In genomic region chr1:39857479-39857878, GRCh38 we compare ENCODE assay signal across 7 cellular contexts. TPM values are rescaled to one million over a fixed set of nuclear protein-coding genes. Genes with fewer than 3 reads are reported as not detected.
"Had no signal": no experiment of that assay in that cellular context is flagged by ENCODE, and none has a peak within 500 bp of the region (broad histone marks: within the 10 kb centered on the region; RNA-seq: fewer than 3 reads in every experiment).

No MANE protein-coding gene starts in this region.

- H3K4me3 ChIP-seq: GM23248, HAP-1, K562 had no signal

- H2AFZ ChIP-seq: GM23248 had no signal

- DNase-seq: GM23248, H7, IMR-90 had no signal

- ATAC-seq: HCT116, K562 had no signal

- H3K9me3 ChIP-seq: HAP-1 had no signal

- H3K27ac ChIP-seq: GM23248 had no signal

RNA-seq across cellular contexts. Expression of gene MYCL, which starts 44.2 kb away (rescaled TPM):
- total RNA-seq: H4 had no signal
